In the genomic region with DNA sequence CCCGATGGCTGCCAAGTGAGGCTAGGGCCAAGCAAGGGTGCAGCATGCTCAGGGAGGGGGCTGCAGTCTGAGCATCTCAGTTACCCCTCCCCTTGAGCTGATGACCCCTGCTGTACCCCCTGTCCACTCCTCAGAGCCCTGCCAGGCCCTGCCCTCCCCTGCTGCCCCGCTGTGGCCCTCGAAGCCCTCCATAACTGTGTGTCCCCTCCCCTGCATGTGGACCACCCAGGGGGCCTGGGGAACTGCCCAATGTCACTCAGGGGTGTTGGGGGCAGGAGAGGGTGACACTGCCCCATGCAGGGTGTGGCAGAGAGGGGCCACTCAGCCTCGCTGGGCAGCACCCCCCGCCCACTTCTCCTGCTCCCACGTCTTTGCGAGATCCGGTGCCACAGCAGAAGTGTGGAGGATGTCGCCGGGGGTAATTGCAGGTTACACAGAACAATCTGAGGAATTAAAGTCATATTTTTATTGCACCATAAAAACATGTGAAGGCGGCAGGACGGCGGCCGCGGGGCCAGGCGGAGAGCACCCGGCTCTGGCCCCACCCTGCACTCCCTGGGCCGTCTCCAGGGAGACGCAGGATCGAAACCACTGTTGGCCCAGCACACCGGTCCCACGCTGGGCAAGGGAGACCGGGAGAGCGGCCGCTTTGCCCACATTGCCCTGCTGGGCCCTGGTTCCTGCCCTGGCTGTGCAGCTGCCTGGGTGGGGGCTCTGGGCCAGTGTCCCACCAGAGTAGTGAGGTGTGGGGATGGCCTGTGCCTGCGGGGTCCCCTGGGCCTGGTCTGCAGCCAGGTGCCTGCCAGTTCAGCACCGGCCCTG, we compare ENCODE assay signal across 12 cellular contexts. TPM values are rescaled to one million over a fixed set of nuclear protein-coding genes. Genes with fewer than 3 reads are reported as not detected.
DNase-seq lines count a peak whose midpoint lies in the region; ATAC-seq, FAIRE-seq and TF ChIP-seq lines count a peak whose summit lies in the region.
"Had no signal": no experiment of that assay in that cellular context is flagged by ENCODE, and none has a peak within 500 bp of the region (broad histone marks: within the 10 kb centered on the region; RNA-seq: fewer than 3 reads in every experiment).

No MANE protein-coding gene starts in this region.

- H3K56ac ChIP-seq in IMR-90 (ENCODE audit: extremely low read depth, insufficient read depth, low read length) (no peak overlapping the region), H1 (replicated peaks; ENCODE audit: insufficient read length, low read depth, low read length) (no peak overlapping the region)

- no peaks in the 10 kb centered on the region for H3K9me3 Mint-ChIP-seq in Caco-2 (ENCODE audit: unreplicated experiment)

- H3K9ac ChIP-seq in IMR-90 (ENCODE audit: low read depth, low read length) (no peak overlapping the region), H1 (replicated peaks in 1 of 4; ENCODE audit: extremely low read depth in 1 of 4, low read depth in 3 of 4, low read length in 3 of 4) (no peak overlapping the region), GM23248 (no peak overlapping the region)

- TF ChIP-seq CTCF in IMR-90 (conservative IDR thresholded peaks at IDR 0.05; ENCODE audit: low read depth, low read length) (no peak), H1 (IDR thresholded peaks at IDR 0.05; ENCODE audit: control extremely low read depth in 1 of 3, insufficient read depth in 1 of 3, low read depth in 1 of 3, low read length in 3 of 3) (no peak), Caco-2 (IDR thresholded peaks at IDR 0.05; ENCODE audit: insufficient read depth in 1 of 2, low read depth in 1 of 2, low read length in 1 of 2, severe bottlenecking in 1 of 2, unreplicated experiment in 1 of 2) (no peak)

- 87% methylated on average over 11 of the region's 27 CpGs; no CpG with 5 or more reads in 1 of the 2 experiments for WGBS in IMR-90 (ENCODE audit: extremely low coverage in 2 of 2, insufficient read length in 1 of 2), 2 experiments
- 93% methylated on average over 26 of the region's 27 CpGs; no CpG with 5 or more reads in 1 of the 2 experiments for WGBS in H1 (ENCODE audit: extremely low coverage in 1 of 2, insufficient coverage in 1 of 2, insufficient read length in 1 of 2, insufficient replicate concordance in 2 of 2, low coverage in 1 of 2, low lambda C conversion rate in 2 of 2, missing lambda C conversion rate in 1 of 2), 2 experiments
- WGBS in GM23248 (ENCODE audit: low coverage in 1 of 2, low lambda C conversion rate in 2 of 2, missing lambda C conversion rate in 2 of 2), 2 experiments: 63 to 74% methylated on average over 24 to 27 of the region's 27 CpGs

- H2BK5ac ChIP-seq in IMR-90 (ENCODE audit: low read depth, low read length, poor library complexity, severe bottlenecking) (no peak overlapping the region), H1 (ENCODE audit: low read depth, low read length) (peak overlapping the region; percentile 52)

- TF ChIP-seq RAD21 in IMR-90 (IDR thresholded peaks at IDR 0.05; ENCODE audit: low read length): no peak
- TF ChIP-seq RAD21 in H1 (IDR thresholded peaks at IDR 0.05 in 1 of 2, conservative IDR thresholded peaks at IDR 0.05 in 1 of 2; ENCODE audit: low read depth in 2 of 2, low read length in 2 of 2): no peak

- POLR2A ChIA-PET in IMR-90 (lab: Charles Lee; ENCODE audit: unreplicated experiment) (no interaction called here), H1 (lab: Charles Lee; ENCODE audit: partially characterized antibody) (interaction anchor here (1.0 to 4.6 kb wide), 3 partner anchors 8 to 26 kb away, joined by 3 to 27 read pairs (median 7); no protein-coding TSS in a partner anchor), Caco-2 (lab: Charles Lee) (no interaction called here)

- H2BK20ac ChIP-seq in IMR-90 (ENCODE audit: low read depth, low read length) (no peak overlapping the region), H1 (ENCODE audit: low read length) (no peak overlapping the region)

- CTCF ChIA-PET in IMR-90 (lab: Yijun Ruan, JAX): no interaction called here
- CTCF ChIA-PET in H1 (lab: Charles Lee; ENCODE audit: partially characterized antibody): interaction anchor here (0.8 to 2.6 kb wide), 2 partner anchors 9 to 53 kb away, joined by 3 to 7 read pairs; no protein-coding TSS in a partner anchor
- CTCF ChIA-PET in Caco-2 (lab: Charles Lee): no interaction called here

- intact Hi-C loops in IMR-90 (cut with micrococcal nuclease) (no loop called here), sciatic nerve (cut with DNase I) (no loop called here), Caco-2 (cut with micrococcal nuclease; ENCODE audit: unreplicated experiment) (no loop called here)

- no peaks in the 10 kb centered on the region for H4K20me1 ChIP-seq in IMR-90 (ENCODE audit: insufficient read depth, low read length)
- H4K20me1 ChIP-seq in H1 (replicated peaks in 1 of 2; ENCODE audit: control insufficient read depth in 1 of 2, insufficient read depth in 2 of 2, low read length in 2 of 2): no peaks in the 10 kb centered on the region
- no peaks in the 10 kb centered on the region for H4K20me1 ChIP-seq in GM23248 (ENCODE audit: insufficient read depth)

- H3K4me3 ChIP-seq in IMR-90 (ENCODE audit: insufficient read depth, low read depth, low read length): no peak overlapping the region
- no peak overlapping the region for H3K4me3 ChIP-seq in H1 (ENCODE audit: extremely low read depth in 1 of 4, insufficient read depth in 2 of 4, low read depth in 3 of 4, low read length in 4 of 4)
- no peak overlapping the region for H3K4me3 ChIP-seq in GM23248
- H3K4me3 ChIP-seq in Caco-2 (ENCODE audit: low read depth, low read length): no peak overlapping the region

- dilution Hi-C loops in IMR-90 (cut with HindIII; ENCODE audit: low sequenced_read_pairs, unreplicated experiment): no loop called here

- H3K9me3 ChIP-seq in IMR-90 (ENCODE audit: control insufficient read depth, insufficient read depth, low read length): no peaks in the 10 kb centered on the region
- H3K9me3 ChIP-seq in H1 (ENCODE audit: insufficient read depth in 2 of 2, low read depth in 1 of 2, low read length in 1 of 2): no peaks in the 10 kb centered on the region
- no peaks in the 10 kb centered on the region for H3K9me3 ChIP-seq in GM23248 (ENCODE audit: low read depth)
- no peaks in the 10 kb centered on the region for H3K9me3 ChIP-seq in Caco-2

- peak overlapping the region; percentile 80; the same call in 1 of the 2 replicates for H2BK12ac ChIP-seq in H1 (ENCODE audit: low read depth, low read length)

- no peaks in the 10 kb centered on the region for H3K9me2 ChIP-seq in GM23248 (ENCODE audit: insufficient read depth)

- H2AFZ ChIP-seq in IMR-90 (replicated peaks; ENCODE audit: low read length, poor library complexity) (no peak overlapping the region), H1 (ENCODE audit: low read length) (no peak overlapping the region), GM23248 (no peak overlapping the region)

- H3K27me3 Mint-ChIP-seq in Caco-2 (ENCODE audit: insufficient read depth, unreplicated experiment): no peaks in the 10 kb centered on the region
- H3K27me3 Mint-ChIP-seq: progenitor cell of endocrine pancreas had no signal

- H3K79me1 ChIP-seq in IMR-90 (ENCODE audit: low read depth in 1 of 2, low read length in 2 of 2): peaks cover under 1 to 14% of the 10 kb centered on the region in 2 experiments; a peak in 2 of 4 replicates
- H3K79me1 ChIP-seq in H1 (ENCODE audit: low read depth, low read length): no peaks in the 10 kb centered on the region; the same call in 1 of the 2 replicates

- H3K27ac ChIP-seq in IMR-90 (ENCODE audit: insufficient read depth, low read length): no peak overlapping the region
- H3K27ac ChIP-seq in H1 (ENCODE audit: low read depth, low read length): no peak overlapping the region; the same call in 1 of the 2 replicates
- H3K27ac ChIP-seq in GM23248: no peak overlapping the region

- FAIRE-seq in H1 (lab: Jason Lieb, UNC): no peak
- FAIRE-seq: GM18507 had no signal

- no peak overlapping the region for H3K27ac Mint-ChIP-seq in Caco-2 (ENCODE audit: unreplicated experiment)
- H3K27ac Mint-ChIP-seq: progenitor cell of endocrine pancreas had no signal

- no peaks in the 10 kb centered on the region for H3F3A ChIP-seq in GM23248 (ENCODE audit: insufficient read depth)

- H2AK5ac ChIP-seq in IMR-90 (ENCODE audit: low read depth, low read length) (no peak overlapping the region), H1 (ENCODE audit: low read depth, low read length) (no peak overlapping the region)

- H3K36me3 ChIP-seq in IMR-90 (ENCODE audit: control insufficient read depth, insufficient read depth, low read length): peaks cover 1% of the 10 kb centered on the region; the same call in 1 of the 2 replicates
- 0 out of 8 replicates have a peak, but pooled peaks cover 0 to 2% (median 0%) of the 10 kb centered on the region in 4 experiments for H3K36me3 ChIP-seq in H1 (ENCODE audit: control insufficient read depth in 2 of 4, insufficient read depth in 4 of 4, low read length in 3 of 4)
- H3K36me3 ChIP-seq in GM23248 (ENCODE audit: low read depth): no peaks in the 10 kb centered on the region
- H3K36me3 ChIP-seq in Caco-2 (ENCODE audit: control insufficient read depth, insufficient read depth, low read length): no peaks in the 10 kb centered on the region

- H3K4me1 ChIP-seq in IMR-90 (ENCODE audit: control insufficient read depth, insufficient read depth, low read length): peaks cover 11% of the 10 kb centered on the region
- H3K4me1 ChIP-seq in H1 (replicated peaks in 1 of 4; ENCODE audit: control insufficient read depth in 3 of 4, insufficient read depth in 4 of 4, low read length in 3 of 4): peaks cover 0 to 7% (median 3%) of the 10 kb centered on the region in 4 experiments; a peak in 4 of 7 replicates
- H3K4me1 ChIP-seq in GM23248 (ENCODE audit: insufficient read depth): peaks cover 2% of the 10 kb centered on the region; the same call in 1 of the 2 replicates
- H3K4me1 ChIP-seq in Caco-2: no peaks in the 10 kb centered on the region

- H4K8ac ChIP-seq in IMR-90 (ENCODE audit: low read depth in 2 of 2, low read length in 2 of 2) (no peak overlapping the region), H1 (ENCODE audit: extremely low read depth, insufficient read depth, low read length) (no peak overlapping the region)

- H3K27me3 ChIP-seq in IMR-90 (ENCODE audit: control insufficient read depth, insufficient read depth, low read length) (no peaks in the 10 kb centered on the region), H1 (replicated peaks in 1 of 4; ENCODE audit: control insufficient read depth in 3 of 4, extremely low read depth in 1 of 4, insufficient read depth in 3 of 4, low read length in 3 of 4) (no peaks in the 10 kb centered on the region), GM23248 (replicated peaks; ENCODE audit: insufficient read depth) (no peaks in the 10 kb centered on the region), Caco-2 (replicated peaks; ENCODE audit: control insufficient read depth, insufficient read depth, low read length) (no peaks in the 10 kb centered on the region)

- no peak overlapping the region for H3K4me3 Mint-ChIP-seq in Caco-2 (ENCODE audit: unreplicated experiment)

- no peak overlapping the region for H3K14ac ChIP-seq in IMR-90 (replicated peaks; ENCODE audit: low read depth, low read length)
- H3K14ac ChIP-seq in H1 (ENCODE audit: insufficient read length): no peak overlapping the region

- no peak overlapping the region for H3K18ac ChIP-seq in IMR-90 (ENCODE audit: low read depth, low read length)
- H3K18ac ChIP-seq in H1 (ENCODE audit: extremely low read depth, low read length): no peak overlapping the region; the same call in 1 of the 2 replicates

- no peak overlapping the region for H2BK120ac ChIP-seq in IMR-90 (ENCODE audit: low read depth, low read length)
- no peak overlapping the region for H2BK120ac ChIP-seq in H1 (replicated peaks; ENCODE audit: low read depth, low read length)

- H4K91ac ChIP-seq in IMR-90 (ENCODE audit: insufficient read depth, low read depth, low read length) (no peak overlapping the region), H1 (replicated peaks; ENCODE audit: insufficient read length, low read length) (no peak overlapping the region)

- no peak for TF ChIP-seq POLR2A in IMR-90 (IDR thresholded peaks at IDR 0.05; ENCODE audit: low read depth, low read length)
- TF ChIP-seq POLR2A in H1 (IDR thresholded peaks at IDR 0.05; ENCODE audit: control extremely low read depth in 1 of 2, low read depth in 2 of 2, low read length in 2 of 2): no peak

- H3K79me2 ChIP-seq in H1 (ENCODE audit: control insufficient read depth in 1 of 2, insufficient read depth in 2 of 2, low read length in 2 of 2) (no peaks in the 10 kb centered on the region), GM23248 (ENCODE audit: insufficient read depth) (no peaks in the 10 kb centered on the region)

- no peak for TF ChIP-seq EP300 in H1 (IDR thresholded peaks at IDR 0.05; ENCODE audit: borderline replicate concordance in 1 of 2, low read depth in 2 of 2, low read length in 2 of 2)

- no peaks in the 10 kb centered on the region for H3K4me1 Mint-ChIP-seq in Caco-2 (ENCODE audit: low read depth, unreplicated experiment)

- H3K4ac ChIP-seq in IMR-90 (ENCODE audit: low read depth, low read length): no peak overlapping the region
- no peak overlapping the region for H3K4ac ChIP-seq in H1 (replicated peaks; ENCODE audit: insufficient read length, low read depth, low read length)

- no TSS peak for BruUV-seq in IMR-90 (replicated peaks; lab: Mats Ljungman, UMichigan)
- no TSS peak for BruUV-seq in Caco-2 (replicated peaks; lab: Mats Ljungman, UMichigan)

- H3K36me3 Mint-ChIP-seq in Caco-2 (ENCODE audit: insufficient read depth, unreplicated experiment): peaks cover 6% of the 10 kb centered on the region

- ATAC-seq in IMR-90 (ENCODE audit: low read depth): no peak
- no peak for ATAC-seq in sciatic nerve
- ATAC-seq in HG02840 (IDR thresholded peaks at IDR 0.05; ENCODE audit: low FRiP score, unreplicated experiment): no peak

- H3K23ac ChIP-seq in IMR-90 (ENCODE audit: low read depth, low read length) (no peak overlapping the region), H1 (ENCODE audit: insufficient read length) (no peak overlapping the region)

- H4K5ac ChIP-seq in IMR-90 (ENCODE audit: low read depth, low read length) (no peak overlapping the region), H1 (ENCODE audit: insufficient read length, low read depth, low read length) (no peak overlapping the region)

- in situ Hi-C loops in IMR-90 (cut with MboI; ENCODE audit: low sequenced_read_pairs) (no loop called here), GM23248 (cut with MboI) (no loop called here)

- H3K9me1 ChIP-seq in IMR-90 (ENCODE audit: insufficient read depth, low read length): peaks cover 11% of the 10 kb centered on the region

- no peak overlapping the region for H2BK15ac ChIP-seq in IMR-90 (ENCODE audit: low read depth, low read length)
- 0 out of 2 replicates have a peak overlapping the region, but pooled peaks have one; percentile 46 for H2BK15ac ChIP-seq in H1 (ENCODE audit: low read length)

- peak; percentile 1 for DNase-seq in activated CD4-positive, alpha-beta T cell treated with anti-CD3 and anti-CD28 coated beads for 48 hours
- no peak for DNase-seq in activated CD4-positive, alpha-beta T cell treated with anti-CD3 and anti-CD28 coated beads, Interleukin-2, amount 50 U/mL, for 1 hour
- no peak for DNase-seq in IMR-90
- no peak for DNase-seq in H1 (ENCODE audit: low read depth in 1 of 2, low spot score in 2 of 2)
- peak; percentile 58 for DNase-seq in sciatic nerve (ENCODE audit: low spot score)
- DNase-seq in GM23248: no peak
- no peak for DNase-seq in Caco-2
- DNase-seq: ACHN, EL had no signal

- H3K4me2 ChIP-seq in IMR-90 (ENCODE audit: low read depth, low read length) (no peak overlapping the region), H1 (ENCODE audit: insufficient read depth in 1 of 2, low read depth in 2 of 2, low read length in 2 of 2) (no peak overlapping the region), GM23248 (ENCODE audit: unreplicated experiment) (no peak overlapping the region)

- no peaks in the 10 kb centered on the region for H3K23me2 ChIP-seq in H1 (ENCODE audit: low read depth, low read length)

- peak overlapping the region; percentile 19 for H2AK9ac ChIP-seq in IMR-90 (replicated peaks; ENCODE audit: low read depth, low read length, poor library complexity)

RNA-seq across cellular contexts. Expression of gene GNB1L, which starts 18.7 kb away (rescaled TPM):
- total RNA-seq in IMR-90 (2012; rRNA removed) (1.7 and 2.5 TPM in 2 replicates), sciatic nerve (6.2 TPM), Caco-2 (2022) (13.4 and 15.8 TPM in 2 replicates)
- polyA plus RNA-seq in IMR-90 (2012; rRNA removed) (4.4 and 5.5 TPM in 2 replicates), H1 (2011; rRNA removed) (14.0 and 23.2 TPM in 2 replicates), GM23248 (2016; fragmentation: Nextera tagmentation; extraction: Ambion mirVana) (13.6 and 14.3 TPM in 2 replicates)
- 5.3 and 8.3 TPM in 2 replicates for polyA plus RNA-seq in IMR-90 (2012; cell fraction: cytosol; rRNA removed)
- 3.5 and 12.3 TPM in 2 replicates for polyA plus RNA-seq in IMR-90 (2012; cell fraction: nucleus; rRNA removed; ENCODE audit: low replicate concordance)
- 14.3 and 15.6 TPM in 2 replicates for total RNA-seq in H1 (2021; fragmentation: NEBNext Ultra II Directional; extraction: Animal tissue kit (Norgen Biotek cat#: 25700))
- 17.3 TPM for polyA plus RNA-seq in H1 (2011; cell fraction: cytosol; rRNA removed)
- polyA plus RNA-seq in H1 (2011; cell fraction: nucleus; rRNA removed): 21.9 TPM
- polyA plus RNA-seq in H1 (2012, experiment 1 of 2): 9.1 to 18.9 TPM (median 16.9 TPM) in 4 replicates
- 14.8 TPM for polyA plus RNA-seq in H1 (2012, experiment 2 of 2)
- 5.8 TPM for polyA plus RNA-seq in H1 (2013, experiment 1 of 2)
- polyA plus RNA-seq in H1 (2013, experiment 2 of 2): 5.3 TPM
- polyA minus RNA-seq in H1 (2011; rRNA and poly(A)+ RNA removed): 3.8 and 4.5 TPM in 2 replicates
- 6.1 TPM for polyA minus RNA-seq in H1 (2011; cell fraction: cytosol; rRNA and poly(A)+ RNA removed)
- polyA minus RNA-seq in H1 (2011; cell fraction: nucleus; rRNA and poly(A)+ RNA removed): 5.6 TPM
- total RNA-seq in GM23248 (2014; rRNA removed; shearing (Covaris generic)): 16.5 and 22.5 TPM in 2 replicates

RNA-seq across cellular contexts. Expression of gene RTL10, which starts 18.7 kb away (rescaled TPM):
- total RNA-seq in IMR-90 (2012; rRNA removed) (8.6 TPM in 2 replicates), sciatic nerve (22.9 TPM), Caco-2 (2022) (27.5 and 29.7 TPM in 2 replicates)
- polyA plus RNA-seq in IMR-90 (2012; rRNA removed) (12.1 and 14.0 TPM in 2 replicates), H1 (2011; rRNA removed) (11.5 and 15.5 TPM in 2 replicates), GM23248 (2016; fragmentation: Nextera tagmentation; extraction: Ambion mirVana) (22.8 and 23.8 TPM in 2 replicates)
- 8.4 and 9.2 TPM in 2 replicates for polyA plus RNA-seq in IMR-90 (2012; cell fraction: cytosol; rRNA removed)
- polyA plus RNA-seq in IMR-90 (2012; cell fraction: nucleus; rRNA removed; ENCODE audit: low replicate concordance): 24.4 and 41.2 TPM in 2 replicates
- 16.1 and 18.8 TPM in 2 replicates for total RNA-seq in H1 (2021; fragmentation: NEBNext Ultra II Directional; extraction: Animal tissue kit (Norgen Biotek cat#: 25700))
- polyA plus RNA-seq in H1 (2011; cell fraction: cytosol; rRNA removed): 9.8 TPM
- polyA plus RNA-seq in H1 (2011; cell fraction: nucleus; rRNA removed): 21.7 TPM
- 9.6 to 13.3 TPM (median 12.3 TPM) in 4 replicates for polyA plus RNA-seq in H1 (2012, experiment 1 of 2)
- polyA plus RNA-seq in H1 (2012, experiment 2 of 2): 9.3 TPM
- 7.9 TPM for polyA plus RNA-seq in H1 (2013, experiment 1 of 2)
- 7.7 TPM for polyA plus RNA-seq in H1 (2013, experiment 2 of 2)
- 32.1 and 33.6 TPM in 2 replicates for polyA minus RNA-seq in H1 (2011; rRNA and poly(A)+ RNA removed)
- polyA minus RNA-seq in H1 (2011; cell fraction: cytosol; rRNA and poly(A)+ RNA removed): 10.3 TPM
- 21.5 TPM for polyA minus RNA-seq in H1 (2011; cell fraction: nucleus; rRNA and poly(A)+ RNA removed)
- 11.9 and 14.2 TPM in 2 replicates for total RNA-seq in GM23248 (2014; rRNA removed; shearing (Covaris generic))

Comparison
In these comparisons a context has a peak if more than half of its experiments do, and no peak if none do; other contexts are left out.
1. DNase-seq: peak in activated CD4-positive, alpha-beta T cell treated with anti-CD3 and anti-CD28 coated beads for 48 hours (single experiment) and sciatic nerve (single experiment); none in activated CD4-positive, alpha-beta T cell treated with anti-CD3 and anti-CD28 coated beads, Interleukin-2, amount 50 U/mL, for 1 hour (single experiment), IMR-90 (single experiment), H1 (0 of 2), GM23248 (single experiment) and Caco-2 (0 of 2).